16 cellular contexts compared by ENCODE assay signal in genomic region chr17:77467513-77467912, GRCh38.
DNase-seq lines count a peak whose midpoint lies in the region; ATAC-seq and TF ChIP-seq lines count a peak whose summit lies in the region.
"Had no signal": no experiment of that assay in that cellular context is flagged by ENCODE, and none has a peak within 500 bp of the region (broad histone marks: within the 10 kb centered on the region; RNA-seq: fewer than 3 reads in every experiment).

No MANE protein-coding gene starts in this region.

- DNase-seq in CD4-positive, alpha-beta memory T cell: no peak
- DNase-seq in RWPE1 (ENCODE audit: low spot score): no peak
- no peak for DNase-seq in esophagus squamous epithelium (lab: John Stamatoyannopoulos, UW)
- DNase-seq in NCI-H446 treated with DMSO at 0.1 percent for 48 hours (lab: John Stamatoyannopoulos, UW): no peak
- no peak for DNase-seq in stimulated activated naive CD4-positive, alpha-beta T cell treated with Interleukin-2 at 50 U/mL for 16 hours (lab: John Stamatoyannopoulos, UW)
- DNase-seq in aorta: no peak
- DNase-seq in EL: no peak
- DNase-seq: activated CD4-positive, alpha-beta T cell treated with anti-CD3 and anti-CD28 coated beads, Interleukin-2, amount 50 U/mL, for 1 hour; activated effector memory CD4-positive, alpha-beta T cell treated with anti-CD3 and anti-CD28 coated beads, Interleukin-2, amount 50 U/mL, for 16 hours; NCI-H146; NCI-H510A treated with DMSO at 0.1 percent for 48 hours; retina; stimulated activated CD4-positive, alpha-beta T cell treated with anti-CD3 and anti-CD28 coated beads, Interleukin-4, amount 100 ng/mL, for 4 hours; T-helper 2 cell had no signal

- POLR2A ChIA-PET in CD4-positive, alpha-beta memory T cell (lab: Charles Lee; ENCODE audit: partially characterized antibody): interaction anchor here (1.2 to 71.9 kb wide), 7 partner anchors 8 to 139 kb away, joined by 4 to 6031 read pairs (median 11); no protein-coding TSS in a partner anchor
- POLR2A ChIA-PET in RWPE1 (lab: Yijun Ruan, JAX; ENCODE audit: low non-redundant PET): no interaction called here

- H3K36me3 ChIP-seq in CD4-positive, alpha-beta memory T cell (ENCODE audit: insufficient read depth, low read length): peaks cover 31% of the 10 kb centered on the region
- H3K36me3 ChIP-seq in esophagus squamous epithelium (peaks cover 0 to 37% (median 0%) of the 10 kb centered on the region in 3 donors), neutrophil (no peaks in the 10 kb centered on the region), aorta (ENCODE audit: control insufficient read depth in 1 of 2, insufficient read depth in 2 of 2, low read length in 1 of 2) (no peaks in the 10 kb centered on the region)

- H3K4me3 Mint-ChIP-seq in CD4-positive, alpha-beta memory T cell: peak overlapping the region in 2 of 8 donors; percentile 21 to 62
- H3K4me3 Mint-ChIP-seq: stimulated activated naive CD8-positive, alpha-beta T cell treated with anti-CD3 and anti-CD28 coated beads, Interleukin-15, Interleukin-2, amounts not matched to agents 100 ng/mL and 50 ng/mL, for 24 hours had no signal

- peak overlapping the region; percentile 50 for H3K27ac ChIP-seq in CD4-positive, alpha-beta memory T cell (ENCODE audit: low read depth, low read length)
- H3K27ac ChIP-seq in RWPE1 (peak overlapping the region; percentile 89), esophagus squamous epithelium (peak overlapping the region in 3 of 4 donors; percentile 74 to 82 (median 76)), neutrophil (peak overlapping the region; percentile 100), aorta (ENCODE audit: low read depth in 1 of 2, low read length in 2 of 2) (no peak overlapping the region)

- no peak overlapping the region for H3K4me3 ChIP-seq in CD4-positive, alpha-beta memory T cell (ENCODE audit: low read length in 2 of 2)
- H3K4me3 ChIP-seq in esophagus squamous epithelium: no peak overlapping the region
- no peak overlapping the region for H3K4me3 ChIP-seq in neutrophil (ENCODE audit: low read depth in 1 of 2, low read length in 1 of 2)
- H3K4me3 ChIP-seq in aorta (ENCODE audit: low read length in 2 of 2): no peak overlapping the region

- TF ChIP-seq CTCF in RWPE1 (conservative IDR thresholded peaks at IDR 0.05; ENCODE audit: low read depth) (no peak), esophagus squamous epithelium (IDR thresholded peaks at IDR 0.05) (no peak), neutrophil (IDR thresholded peaks at IDR 0.05) (no peak)

- CTCF ChIA-PET in CD4-positive, alpha-beta memory T cell (lab: Charles Lee; ENCODE audit: partially characterized antibody): interaction anchor here (1.2 to 2.4 kb wide), 5 partner anchors 11 to 67 kb away, joined by 3 to 11 read pairs (median 7); no protein-coding TSS in a partner anchor
- CTCF ChIA-PET in RWPE1 (lab: Yijun Ruan, JAX): interaction anchor here (0.7 kb wide), 1 partner anchor 65 kb away, joined by 4 read pairs; no protein-coding TSS in a partner anchor

- H3K4me1 Mint-ChIP-seq in CD4-positive, alpha-beta memory T cell: peaks cover 62 to 96% (median 84%) of the 10 kb centered on the region in 4 donors

- peaks cover 100% of the 10 kb centered on the region for H3K4me1 ChIP-seq in CD4-positive, alpha-beta memory T cell (ENCODE audit: insufficient read depth, low read length)
- peaks cover 46 to 90% (median 49%) of the 10 kb centered on the region in 3 donors for H3K4me1 ChIP-seq in esophagus squamous epithelium
- H3K4me1 ChIP-seq in neutrophil (ENCODE audit: control insufficient read depth in 1 of 2, insufficient read depth in 1 of 2, low read depth in 1 of 2, low read length in 1 of 2): peaks cover 71 to 73% of the 10 kb centered on the region in 2 experiments
- H3K4me1 ChIP-seq in aorta (ENCODE audit: control insufficient read depth in 1 of 2, insufficient read depth in 2 of 2, low read length in 2 of 2): peaks cover 2 to 3% of the 10 kb centered on the region in 2 donors

- no peak for ATAC-seq in aorta (ENCODE audit: low FRiP score)

- no peaks in the 10 kb centered on the region for H3K9me3 ChIP-seq in CD4-positive, alpha-beta memory T cell (ENCODE audit: control insufficient read depth in 1 of 2, low read length in 2 of 2)
- H3K9me3 ChIP-seq in esophagus squamous epithelium (no peaks in the 10 kb centered on the region), neutrophil (no peaks in the 10 kb centered on the region), aorta (ENCODE audit: control insufficient read depth, low read length) (no peaks in the 10 kb centered on the region)

- H3K9me3 Mint-ChIP-seq in CD4-positive, alpha-beta memory T cell: peaks cover 0 to 2% (median 0%) of the 10 kb centered on the region in 8 donors

- H3K27me3 ChIP-seq in CD4-positive, alpha-beta memory T cell (ENCODE audit: insufficient read depth, low read length): no peaks in the 10 kb centered on the region
- H3K27me3 ChIP-seq in esophagus squamous epithelium (no peaks in the 10 kb centered on the region), neutrophil (no peaks in the 10 kb centered on the region), aorta (ENCODE audit: control insufficient read depth in 1 of 2, insufficient read depth in 2 of 2, low read length in 1 of 2) (no peaks in the 10 kb centered on the region)

- WGBS in esophagus squamous epithelium, 2 donors: 94 to 95% methylated on average over 12 to 13 of the region's 25 CpGs
- 94 to 95% methylated on average over 25 of the region's 25 CpGs for WGBS in aorta, 2 donors

- H3K27me3 Mint-ChIP-seq in CD4-positive, alpha-beta memory T cell: no peaks in the 10 kb centered on the region
- H3K27me3 Mint-ChIP-seq: stimulated activated naive CD8-positive, alpha-beta T cell treated with anti-CD3 and anti-CD28 coated beads, Interleukin-15, Interleukin-2, amounts not matched to agents 100 ng/mL and 50 ng/mL, for 24 hours had no signal

- intact Hi-C loops in CD4-positive, alpha-beta memory T cell (cut with micrococcal nuclease): loop anchor here (5.0 kb wide), 1 partner anchor 35 kb away; no protein-coding TSS in a partner anchor
- intact Hi-C loops in esophagus squamous epithelium (cut with DNase I): no loop called here
- intact Hi-C loops in aorta (cut with DNase I): no loop called here

- H3K36me3 Mint-ChIP-seq in CD4-positive, alpha-beta memory T cell: peaks cover 49 to 68% of the 10 kb centered on the region in 2 donors

- no peak for TF ChIP-seq POLR2A in esophagus squamous epithelium (IDR thresholded peaks at IDR 0.05)

- H3K27ac Mint-ChIP-seq in CD4-positive, alpha-beta memory T cell: peak overlapping the region in 3 of 7 donors; percentile 37 to 93 (median 76)

Comparison
In these comparisons a context has a peak if more than half of its experiments do, and no peak if none do; other contexts are left out.
1. H3K27ac ChIP-seq: peak in CD4-positive, alpha-beta memory T cell (single experiment), RWPE1 (single experiment), esophagus squamous epithelium (3 of 4) and neutrophil (single experiment); none in aorta (0 of 2).